ENCODE assay signal across 1 cellular context in genomic region chr1:45750298-45751038, GRCh38.
TF ChIP-seq lines count a peak whose summit lies in the region.

IPP (minus strand) TSS chr1:45750653; CDS start chr1:45746411, 4,242 bp downstream.

TF ChIP-seq in K562, 482 proteins besides CTCF, POLR2A, EP300 and RAD21 (continued from another document and continues in another):
- TF ChIP-seq U2AF2 (optimal IDR thresholded peaks at IDR 0.05; ENCODE audit: low read depth, low read length) (no peak), NCOR1 (IDR thresholded peaks at IDR 0.05) (peak; percentile 60), ZNF277 (CRISPR knock-in tag; IDR thresholded peaks at IDR 0.05; ENCODE audit: borderline replicate concordance) (no peak), FUS (optimal IDR thresholded peaks at IDR 0.05; ENCODE audit: low read depth, low read length) (no peak), PHF21A (IDR thresholded peaks at IDR 0.05; ENCODE audit: borderline replicate concordance, low read depth) (peak; percentile 65; the same call in 1 of the 2 replicates), ZFP1 (CRISPR knock-in tag; IDR thresholded peaks at IDR 0.05) (no peak), ZNF175 (CRISPR knock-in tag; IDR thresholded peaks at IDR 0.05; ENCODE audit: low read depth) (peak; percentile 22; the same call in 1 of the 2 replicates), ZNF384 (IDR thresholded peaks at IDR 0.05; ENCODE audit: low read depth, low read length) (no peak; the same call in 1 of the 2 replicates), CSDE1 (IDR thresholded peaks at IDR 0.05) (peak in 1 of 2 experiments; percentile 54; a peak in 2 of 4 replicates), ID3 (CRISPR knock-in tag; IDR thresholded peaks at IDR 0.05) (no peak), ID3 (tag; IDR thresholded peaks at IDR 0.05) (peak; percentile 90; the same call in 1 of the 2 replicates), FOXO4 (CRISPR knock-in tag; IDR thresholded peaks at IDR 0.05) (no peak), STAG1 (CRISPR knock-in tag; IDR thresholded peaks at IDR 0.05; ENCODE audit: borderline replicate concordance) (no peak), PYGO2 (tag; IDR thresholded peaks at IDR 0.05) (no peak), HMBOX1 (IDR thresholded peaks at IDR 0.05) (no peak), PRPF4 (IDR thresholded peaks at IDR 0.05; ENCODE audit: insufficient read depth, low read depth, low read length, poor library complexity, severe bottlenecking) (no peak), RREB1 (CRISPR knock-in tag; IDR thresholded peaks at IDR 0.05) (peak; percentile 83), POLR2B (IDR thresholded peaks at IDR 0.05; ENCODE audit: low read depth, partially characterized antibody) (peak; percentile 94), ZKSCAN8 (CRISPR knock-in tag; IDR thresholded peaks at IDR 0.05) (no peak), MAFG (tag; conservative IDR thresholded peaks at IDR 0.05) (peak; percentile 22; the same call in 1 of the 2 replicates), PRMT5 (CRISPR knock-in tag; IDR thresholded peaks at IDR 0.05) (no peak), TFAP4 (CRISPR knock-in tag; IDR thresholded peaks at IDR 0.05; ENCODE audit: borderline replicate concordance) (peak; percentile 91), CBFA2T3 (IDR thresholded peaks at IDR 0.05) (no peak), TAL1 (IDR thresholded peaks at IDR 0.05) (no peak), GATAD2B (IDR thresholded peaks at IDR 0.05; ENCODE audit: borderline replicate concordance) (no peak), ZNF655 (CRISPR knock-in tag; IDR thresholded peaks at IDR 0.05) (no peak), MBD1 (CRISPR knock-in tag; IDR thresholded peaks at IDR 0.05) (no peak), BACH1 (tag; IDR thresholded peaks at IDR 0.05) (no peak), EWSR1 (IDR thresholded peaks at IDR 0.05; ENCODE audit: borderline replicate concordance, low read depth, partially characterized antibody) (no peak), ASH1L (IDR thresholded peaks at IDR 0.05; ENCODE audit: borderline replicate concordance, low read depth, partially characterized antibody) (no peak), RBM34 (IDR thresholded peaks at IDR 0.05; ENCODE audit: borderline replicate concordance, insufficient read depth, low read length) (no peak), GABPA (tag; conservative IDR thresholded peaks at IDR 0.05; ENCODE audit: low read depth) (peak; percentile 81), CXXC5 (CRISPR knock-in tag; IDR thresholded peaks at IDR 0.05) (peak; percentile 93), ZNF785 (CRISPR knock-in tag; IDR thresholded peaks at IDR 0.05) (no peak), BRCA1 (IDR thresholded peaks at IDR 0.05) (no peak), BRCA1 (CRISPR knock-in tag; IDR thresholded peaks at IDR 0.05) (no peak), ADNP (tag; IDR thresholded peaks at IDR 0.05) (no peak), TAF1 (IDR thresholded peaks at IDR 0.05; ENCODE audit: control insufficient read depth, extremely low read depth, insufficient read depth, low read length, severe bottlenecking) (peak; percentile 88), ELF2 (CRISPR knock-in tag; IDR thresholded peaks at IDR 0.05) (peak; percentile 13; the same call in 1 of the 2 replicates), ZEB2 (IDR thresholded peaks at IDR 0.05) (no peak; the same call in 1 of the 2 replicates), ZNF143 (CRISPR knock-in tag; IDR thresholded peaks at IDR 0.05) (no peak; the same call in 1 of the 2 replicates), TARDBP (IDR thresholded peaks at IDR 0.05) (peak; percentile 78), ZNF280B (CRISPR knock-in tag; IDR thresholded peaks at IDR 0.05) (no peak), NFRKB (IDR thresholded peaks at IDR 0.05; ENCODE audit: low read depth) (peak; percentile 80), CHD2 (IDR thresholded peaks at IDR 0.05; ENCODE audit: low read depth, low read length) (peak; percentile 86), PCBP1 (IDR thresholded peaks at IDR 0.05; ENCODE audit: low read depth, low read length, poor library complexity, severe bottlenecking) (peak; percentile 66), FOXJ2 (tag; IDR thresholded peaks at IDR 0.05) (0 out of 2 replicates have a peak, but pooled peaks have one; percentile 55), ZNF584 (CRISPR knock-in tag; IDR thresholded peaks at IDR 0.05; ENCODE audit: low read depth) (no peak), DNMT1 (IDR thresholded peaks at IDR 0.05) (no peak), CBX3 (IDR thresholded peaks at IDR 0.05; ENCODE audit: borderline replicate concordance in 1 of 2, low read length in 2 of 2) (no peak), ZSCAN32 (CRISPR knock-in tag; IDR thresholded peaks at IDR 0.05) (no peak), THAP7 (CRISPR knock-in tag; IDR thresholded peaks at IDR 0.05) (no peak), NR2C1 (IDR thresholded peaks at IDR 0.05) (0 out of 2 replicates have a peak, but pooled peaks have one; percentile 4), NR2C1 (tag; IDR thresholded peaks at IDR 0.05) (peak; percentile 53; the same call in 1 of the 2 replicates), TCF3 (CRISPR knock-in tag; IDR thresholded peaks at IDR 0.05) (peak; percentile 7; the same call in 1 of the 2 replicates), ILK (tag; IDR thresholded peaks at IDR 0.05; ENCODE audit: borderline replicate concordance, low read depth) (no peak)
